ENCODE assay signal across 8 cellular contexts in genomic region chr4:145938618-145939177, GRCh38. TPM values are rescaled to one million over a fixed set of nuclear protein-coding genes. Genes with fewer than 3 reads are reported as not detected.
DNase-seq lines count a peak whose midpoint lies in the region; ATAC-seq and TF ChIP-seq lines count a peak whose summit lies in the region.

TSS of gene ZNF827 (minus strand) at chr4:145938823. CDS start at chr4:145938407, 416 bp downstream.

- H3K9me3 ChIP-seq in mucosa of descending colon = no peaks in the 10 kb centered on the region

- DNase-seq in NCI-H524 (lab: John Stamatoyannopoulos, UW) = peak; percentile 18 to 58
- DNase-seq in NCI-H524 treated with DMSO at 0.1 percent for 48 hours (lab: John Stamatoyannopoulos, UW) = no peak
- peak; percentile 70 for DNase-seq in NCI-H82 treated with DMSO at 0.1 percent for 48 hours (lab: John Stamatoyannopoulos, UW; ENCODE audit: unreplicated experiment)
- DNase-seq in activated T-cell treated with anti-CD3 and anti-CD28 coated beads for 24 hours (ENCODE audit: low read depth) = peak; percentile 33
- no peak for DNase-seq in epithelial cell of proximal tubule (ENCODE audit: low read depth)
- peak; percentile 78 to 87 (median 85) for DNase-seq in mucosa of descending colon
- DNase-seq in stimulated activated CD8-positive, alpha-beta memory T cell treated with anti-CD3 and anti-CD28 coated beads, Interleukin-4, amount 100 ng/mL, for 48 hours = peak; percentile 68

- no peaks in the 10 kb centered on the region for H3K36me3 ChIP-seq in mucosa of descending colon (ENCODE audit: low read depth)

- TF ChIP-seq CTCF in epithelial cell of proximal tubule (conservative IDR thresholded peaks at IDR 0.05; ENCODE audit: low read depth, low read length) = no peak
- no peak for TF ChIP-seq CTCF in mucosa of descending colon (IDR thresholded peaks at IDR 0.05)

- peaks cover 22% of the 10 kb centered on the region for H3K4me1 ChIP-seq in mucosa of descending colon (ENCODE audit: low read depth)

- H3K4me3 ChIP-seq in epithelial cell of proximal tubule (ENCODE audit: low read depth, low read length) (peak within 1 kb of the TSS; percentile 79), mucosa of descending colon (peak within 1 kb of the TSS; percentile 75)

- intact Hi-C loops in mucosa of descending colon (cut with DNase I, micrococcal nuclease) = no loop called here

- ATAC-seq in HG03095 (IDR thresholded peaks at IDR 0.05; ENCODE audit: unreplicated experiment) (peak; percentile 34), mucosa of descending colon (peak; percentile 62)

RNA-seq across cellular contexts. Expression of gene ZNF827, which starts in this region (rescaled TPM):
- 14.1 and 17.4 TPM in 2 replicates for total RNA-seq in epithelial cell of proximal tubule
- 10 to 100 TPM; 21.9 to 37.4 (median 29.7) TPM for total RNA-seq in mucosa of descending colon

Comparison
In these comparisons a context has a peak if more than half of its experiments do, and no peak if none do; other contexts are left out.
1. DNase-seq: peak in NCI-H524 (2 of 2), NCI-H82 treated with DMSO at 0.1 percent for 48 hours (single experiment), activated T-cell treated with anti-CD3 and anti-CD28 coated beads for 24 hours (single experiment), mucosa of descending colon (3 of 3) and stimulated activated CD8-positive, alpha-beta memory T cell treated with anti-CD3 and anti-CD28 coated beads, Interleukin-4, amount 100 ng/mL, for 48 hours (single experiment); none in NCI-H524 treated with DMSO at 0.1 percent for 48 hours (single experiment) and epithelial cell of proximal tubule (single experiment).